Comparison of ENCODE assay signal across 1 cellular context in the genomic region with DNA sequence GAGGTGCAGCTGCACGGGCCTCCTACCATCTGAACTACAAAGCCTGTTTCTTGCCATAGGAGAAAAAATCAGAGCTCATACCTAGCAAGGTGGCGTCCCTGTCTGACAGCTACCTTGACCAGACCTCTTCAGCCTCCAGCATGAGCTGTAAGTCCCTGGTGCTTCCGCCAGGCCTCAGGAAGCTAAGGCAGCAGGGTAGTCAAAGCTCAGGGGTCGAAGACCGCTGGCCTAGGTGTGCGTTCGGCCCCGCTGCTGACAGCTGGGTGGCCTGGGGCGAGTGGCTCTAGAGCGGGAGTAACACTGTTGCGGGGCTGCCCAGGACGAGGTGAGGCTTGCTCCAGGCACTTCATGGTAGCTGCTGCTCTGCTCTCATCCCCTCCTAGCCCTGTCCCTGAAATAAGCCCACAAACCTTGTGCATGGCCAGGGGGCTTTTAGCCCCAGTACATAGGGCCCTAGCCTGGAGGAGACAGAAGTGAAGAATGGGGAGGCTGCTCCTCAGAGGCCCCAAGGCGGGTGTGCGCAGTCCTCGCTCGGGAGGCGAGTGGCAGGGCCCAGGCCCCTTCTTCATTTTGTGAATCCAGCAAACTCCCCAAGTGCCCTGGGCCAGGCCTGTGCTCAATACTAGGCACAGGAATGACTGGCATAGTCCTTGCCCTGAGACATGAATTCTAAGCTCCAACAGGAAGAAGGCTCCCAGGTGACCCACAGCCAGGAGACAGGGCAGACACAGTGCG.
TF ChIP-seq lines count a peak whose summit lies in the region.

No MANE protein-coding gene starts in this region.

TF ChIP-seq in WTC11, 78 proteins besides CTCF, POLR2A, EP300 and RAD21:
- TF ChIP-seq, protein P1, sequence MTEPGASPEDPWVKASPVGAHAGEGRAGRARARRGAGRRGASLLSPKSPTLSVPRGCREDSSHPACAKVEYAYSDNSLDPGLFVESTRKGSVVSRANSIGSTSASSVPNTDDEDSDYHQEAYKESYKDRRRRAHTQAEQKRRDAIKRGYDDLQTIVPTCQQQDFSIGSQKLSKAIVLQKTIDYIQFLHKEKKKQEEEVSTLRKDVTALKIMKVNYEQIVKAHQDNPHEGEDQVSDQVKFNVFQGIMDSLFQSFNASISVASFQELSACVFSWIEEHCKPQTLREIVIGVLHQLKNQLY (CRISPR knock-in tag; IDR thresholded peaks at IDR 0.05) = no peak
- TF ChIP-seq, protein P2, sequence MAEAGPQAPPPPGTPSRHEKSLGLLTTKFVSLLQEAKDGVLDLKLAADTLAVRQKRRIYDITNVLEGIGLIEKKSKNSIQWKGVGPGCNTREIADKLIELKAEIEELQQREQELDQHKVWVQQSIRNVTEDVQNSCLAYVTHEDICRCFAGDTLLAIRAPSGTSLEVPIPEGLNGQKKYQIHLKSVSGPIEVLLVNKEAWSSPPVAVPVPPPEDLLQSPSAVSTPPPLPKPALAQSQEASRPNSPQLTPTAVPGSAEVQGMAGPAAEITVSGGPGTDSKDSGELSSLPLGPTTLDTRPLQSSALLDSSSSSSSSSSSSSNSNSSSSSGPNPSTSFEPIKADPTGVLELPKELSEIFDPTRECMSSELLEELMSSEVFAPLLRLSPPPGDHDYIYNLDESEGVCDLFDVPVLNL (CRISPR knock-in tag; IDR thresholded peaks at IDR 0.05; ENCODE audit: borderline replicate concordance, low read depth) = no peak
- no peak for TF ChIP-seq GRHL2 (CRISPR knock-in tag; IDR thresholded peaks at IDR 0.05; ENCODE audit: insufficient replicate concordance, severe bottlenecking)
- TF ChIP-seq, protein P3, sequence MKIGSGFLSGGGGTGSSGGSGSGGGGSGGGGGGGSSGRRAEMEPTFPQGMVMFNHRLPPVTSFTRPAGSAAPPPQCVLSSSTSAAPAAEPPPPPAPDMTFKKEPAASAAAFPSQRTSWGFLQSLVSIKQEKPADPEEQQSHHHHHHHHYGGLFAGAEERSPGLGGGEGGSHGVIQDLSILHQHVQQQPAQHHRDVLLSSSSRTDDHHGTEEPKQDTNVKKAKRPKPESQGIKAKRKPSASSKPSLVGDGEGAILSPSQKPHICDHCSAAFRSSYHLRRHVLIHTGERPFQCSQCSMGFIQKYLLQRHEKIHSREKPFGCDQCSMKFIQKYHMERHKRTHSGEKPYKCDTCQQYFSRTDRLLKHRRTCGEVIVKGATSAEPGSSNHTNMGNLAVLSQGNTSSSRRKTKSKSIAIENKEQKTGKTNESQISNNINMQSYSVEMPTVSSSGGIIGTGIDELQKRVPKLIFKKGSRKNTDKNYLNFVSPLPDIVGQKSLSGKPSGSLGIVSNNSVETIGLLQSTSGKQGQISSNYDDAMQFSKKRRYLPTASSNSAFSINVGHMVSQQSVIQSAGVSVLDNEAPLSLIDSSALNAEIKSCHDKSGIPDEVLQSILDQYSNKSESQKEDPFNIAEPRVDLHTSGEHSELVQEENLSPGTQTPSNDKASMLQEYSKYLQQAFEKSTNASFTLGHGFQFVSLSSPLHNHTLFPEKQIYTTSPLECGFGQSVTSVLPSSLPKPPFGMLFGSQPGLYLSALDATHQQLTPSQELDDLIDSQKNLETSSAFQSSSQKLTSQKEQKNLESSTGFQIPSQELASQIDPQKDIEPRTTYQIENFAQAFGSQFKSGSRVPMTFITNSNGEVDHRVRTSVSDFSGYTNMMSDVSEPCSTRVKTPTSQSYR (CRISPR knock-in tag; IDR thresholded peaks at IDR 0.05) = no peak
- no peak for TF ChIP-seq HMGA2 (CRISPR knock-in tag; IDR thresholded peaks at IDR 0.05)
- TF ChIP-seq, protein P4, sequence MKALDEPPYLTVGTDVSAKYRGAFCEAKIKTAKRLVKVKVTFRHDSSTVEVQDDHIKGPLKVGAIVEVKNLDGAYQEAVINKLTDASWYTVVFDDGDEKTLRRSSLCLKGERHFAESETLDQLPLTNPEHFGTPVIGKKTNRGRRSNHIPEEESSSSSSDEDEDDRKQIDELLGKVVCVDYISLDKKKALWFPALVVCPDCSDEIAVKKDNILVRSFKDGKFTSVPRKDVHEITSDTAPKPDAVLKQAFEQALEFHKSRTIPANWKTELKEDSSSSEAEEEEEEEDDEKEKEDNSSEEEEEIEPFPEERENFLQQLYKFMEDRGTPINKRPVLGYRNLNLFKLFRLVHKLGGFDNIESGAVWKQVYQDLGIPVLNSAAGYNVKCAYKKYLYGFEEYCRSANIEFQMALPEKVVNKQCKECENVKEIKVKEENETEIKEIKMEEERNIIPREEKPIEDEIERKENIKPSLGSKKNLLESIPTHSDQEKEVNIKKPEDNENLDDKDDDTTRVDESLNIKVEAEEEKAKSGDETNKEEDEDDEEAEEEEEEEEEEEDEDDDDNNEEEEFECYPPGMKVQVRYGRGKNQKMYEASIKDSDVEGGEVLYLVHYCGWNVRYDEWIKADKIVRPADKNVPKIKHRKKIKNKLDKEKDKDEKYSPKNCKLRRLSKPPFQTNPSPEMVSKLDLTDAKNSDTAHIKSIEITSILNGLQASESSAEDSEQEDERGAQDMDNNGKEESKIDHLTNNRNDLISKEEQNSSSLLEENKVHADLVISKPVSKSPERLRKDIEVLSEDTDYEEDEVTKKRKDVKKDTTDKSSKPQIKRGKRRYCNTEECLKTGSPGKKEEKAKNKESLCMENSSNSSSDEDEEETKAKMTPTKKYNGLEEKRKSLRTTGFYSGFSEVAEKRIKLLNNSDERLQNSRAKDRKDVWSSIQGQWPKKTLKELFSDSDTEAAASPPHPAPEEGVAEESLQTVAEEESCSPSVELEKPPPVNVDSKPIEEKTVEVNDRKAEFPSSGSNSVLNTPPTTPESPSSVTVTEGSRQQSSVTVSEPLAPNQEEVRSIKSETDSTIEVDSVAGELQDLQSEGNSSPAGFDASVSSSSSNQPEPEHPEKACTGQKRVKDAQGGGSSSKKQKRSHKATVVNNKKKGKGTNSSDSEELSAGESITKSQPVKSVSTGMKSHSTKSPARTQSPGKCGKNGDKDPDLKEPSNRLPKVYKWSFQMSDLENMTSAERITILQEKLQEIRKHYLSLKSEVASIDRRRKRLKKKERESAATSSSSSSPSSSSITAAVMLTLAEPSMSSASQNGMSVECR (CRISPR knock-in tag; IDR thresholded peaks at IDR 0.05; ENCODE audit: borderline replicate concordance) = no peak
- no peak for TF ChIP-seq ZNF416 (CRISPR knock-in tag; IDR thresholded peaks at IDR 0.05)
- TF ChIP-seq, protein P5, sequence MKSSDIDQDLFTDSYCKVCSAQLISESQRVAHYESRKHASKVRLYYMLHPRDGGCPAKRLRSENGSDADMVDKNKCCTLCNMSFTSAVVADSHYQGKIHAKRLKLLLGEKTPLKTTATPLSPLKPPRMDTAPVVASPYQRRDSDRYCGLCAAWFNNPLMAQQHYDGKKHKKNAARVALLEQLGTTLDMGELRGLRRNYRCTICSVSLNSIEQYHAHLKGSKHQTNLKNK (CRISPR knock-in tag; IDR thresholded peaks at IDR 0.05) = no peak
- no peak for TF ChIP-seq ZNF263 (CRISPR knock-in tag; IDR thresholded peaks at IDR 0.05; ENCODE audit: low read depth)
- TF ChIP-seq ZNF121 (CRISPR knock-in tag; IDR thresholded peaks at IDR 0.05) = no peak
- no peak for TF ChIP-seq NFYB (CRISPR knock-in tag; conservative IDR thresholded peaks at IDR 0.05; ENCODE audit: low read depth)
- TF ChIP-seq, protein P6, sequence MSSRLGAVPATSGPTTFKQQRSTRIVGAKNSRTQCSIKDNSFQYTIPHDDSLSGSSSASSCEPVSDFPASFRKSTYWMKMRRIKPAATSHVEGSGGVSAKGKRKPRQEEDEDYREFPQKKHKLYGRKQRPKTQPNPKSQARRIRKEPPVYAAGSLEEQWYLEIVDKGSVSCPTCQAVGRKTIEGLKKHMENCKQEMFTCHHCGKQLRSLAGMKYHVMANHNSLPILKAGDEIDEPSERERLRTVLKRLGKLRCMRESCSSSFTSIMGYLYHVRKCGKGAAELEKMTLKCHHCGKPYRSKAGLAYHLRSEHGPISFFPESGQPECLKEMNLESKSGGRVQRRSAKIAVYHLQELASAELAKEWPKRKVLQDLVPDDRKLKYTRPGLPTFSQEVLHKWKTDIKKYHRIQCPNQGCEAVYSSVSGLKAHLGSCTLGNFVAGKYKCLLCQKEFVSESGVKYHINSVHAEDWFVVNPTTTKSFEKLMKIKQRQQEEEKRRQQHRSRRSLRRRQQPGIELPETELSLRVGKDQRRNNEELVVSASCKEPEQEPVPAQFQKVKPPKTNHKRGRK (CRISPR knock-in tag; IDR thresholded peaks at IDR 0.05; ENCODE audit: borderline replicate concordance) = no peak
- no peak for TF ChIP-seq CREB1 (CRISPR knock-in tag; IDR thresholded peaks at IDR 0.05)
- TF ChIP-seq NR3C1 (CRISPR knock-in tag; conservative IDR thresholded peaks at IDR 0.05; ENCODE audit: low read depth) = no peak
- TF ChIP-seq, protein P7, sequence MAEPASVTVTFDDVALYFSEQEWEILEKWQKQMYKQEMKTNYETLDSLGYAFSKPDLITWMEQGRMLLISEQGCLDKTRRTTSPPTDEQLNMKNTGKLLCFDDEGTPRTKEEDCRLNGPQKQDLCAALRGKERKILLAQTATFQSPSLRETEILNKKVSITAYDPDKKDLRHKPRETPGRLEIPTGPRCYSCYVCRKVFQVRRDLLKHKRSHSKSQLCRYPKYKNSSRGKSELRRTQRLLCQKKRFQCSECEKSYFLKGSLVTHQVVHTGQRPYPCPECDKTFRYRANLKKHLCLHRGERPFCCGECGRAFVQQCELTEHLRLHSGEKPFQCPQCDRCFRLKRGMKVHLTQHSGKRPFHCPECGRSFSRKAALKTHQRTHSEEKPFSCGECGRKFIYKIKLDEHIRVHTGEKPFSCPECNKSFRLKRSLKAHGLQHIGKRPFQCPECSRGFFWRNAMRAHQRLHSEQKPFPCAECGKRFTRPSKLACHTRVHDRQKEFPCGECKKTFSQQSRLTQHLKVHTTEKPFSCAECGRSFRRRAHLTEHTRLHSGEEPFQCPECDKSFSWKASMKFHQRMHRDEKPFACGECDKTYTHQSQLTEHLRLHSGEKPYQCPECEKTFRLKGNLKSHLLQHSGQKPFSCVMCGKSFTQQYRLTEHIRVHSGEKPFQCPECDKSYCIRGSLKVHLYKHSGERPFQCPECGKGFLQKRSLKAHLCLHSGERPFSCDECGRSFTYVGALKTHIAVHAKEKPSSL (CRISPR knock-in tag; conservative IDR thresholded peaks at IDR 0.05) = no peak
- TF ChIP-seq SMAD3 (CRISPR knock-in tag; IDR thresholded peaks at IDR 0.05; ENCODE audit: borderline replicate concordance) = no peak
- no peak for TF ChIP-seq FOXP1 (CRISPR knock-in tag; IDR thresholded peaks at IDR 0.05; ENCODE audit: borderline replicate concordance)
- TF ChIP-seq, protein P8, sequence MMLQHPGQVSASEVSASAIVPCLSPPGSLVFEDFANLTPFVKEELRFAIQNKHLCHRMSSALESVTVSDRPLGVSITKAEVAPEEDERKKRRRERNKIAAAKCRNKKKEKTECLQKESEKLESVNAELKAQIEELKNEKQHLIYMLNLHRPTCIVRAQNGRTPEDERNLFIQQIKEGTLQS (CRISPR knock-in tag; conservative IDR thresholded peaks at IDR 0.05) = no peak
- TF ChIP-seq, protein P9, sequence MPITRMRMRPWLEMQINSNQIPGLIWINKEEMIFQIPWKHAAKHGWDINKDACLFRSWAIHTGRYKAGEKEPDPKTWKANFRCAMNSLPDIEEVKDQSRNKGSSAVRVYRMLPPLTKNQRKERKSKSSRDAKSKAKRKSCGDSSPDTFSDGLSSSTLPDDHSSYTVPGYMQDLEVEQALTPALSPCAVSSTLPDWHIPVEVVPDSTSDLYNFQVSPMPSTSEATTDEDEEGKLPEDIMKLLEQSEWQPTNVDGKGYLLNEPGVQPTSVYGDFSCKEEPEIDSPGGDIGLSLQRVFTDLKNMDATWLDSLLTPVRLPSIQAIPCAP (CRISPR knock-in tag; IDR thresholded peaks at IDR 0.05) = no peak
- TF ChIP-seq, protein P10, sequence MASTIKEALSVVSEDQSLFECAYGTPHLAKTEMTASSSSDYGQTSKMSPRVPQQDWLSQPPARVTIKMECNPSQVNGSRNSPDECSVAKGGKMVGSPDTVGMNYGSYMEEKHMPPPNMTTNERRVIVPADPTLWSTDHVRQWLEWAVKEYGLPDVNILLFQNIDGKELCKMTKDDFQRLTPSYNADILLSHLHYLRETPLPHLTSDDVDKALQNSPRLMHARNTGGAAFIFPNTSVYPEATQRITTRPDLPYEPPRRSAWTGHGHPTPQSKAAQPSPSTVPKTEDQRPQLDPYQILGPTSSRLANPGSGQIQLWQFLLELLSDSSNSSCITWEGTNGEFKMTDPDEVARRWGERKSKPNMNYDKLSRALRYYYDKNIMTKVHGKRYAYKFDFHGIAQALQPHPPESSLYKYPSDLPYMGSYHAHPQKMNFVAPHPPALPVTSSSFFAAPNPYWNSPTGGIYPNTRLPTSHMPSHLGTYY (CRISPR knock-in tag; IDR thresholded peaks at IDR 0.05) = no peak
